Comparison of ENCODE assay signal across 1 cellular context in genomic region chr2:27721884-27722485, GRCh38.
TF ChIP-seq lines count a peak whose summit lies in the region.

No MANE protein-coding gene starts in this region.

TF ChIP-seq in HCT116, 20 proteins besides CTCF, POLR2A, EP300 and RAD21:
- no peak for TF ChIP-seq SIN3A (IDR thresholded peaks at IDR 0.05; ENCODE audit: low read depth)
